In genomic region chr19:47491358-47492136, GRCh38 we compare ENCODE assay signal across 30 cellular contexts. TPM values are rescaled to one million over a fixed set of nuclear protein-coding genes. Genes with fewer than 3 reads are reported as not detected.
DNase-seq lines count a peak whose midpoint lies in the region; ATAC-seq and TF ChIP-seq lines count a peak whose summit lies in the region.
"Had no signal": no experiment of that assay in that cellular context is flagged by ENCODE, and none has a peak within 500 bp of the region (broad histone marks: within the 10 kb centered on the region; RNA-seq: fewer than 3 reads in every experiment).

No MANE protein-coding gene starts in this region.

- no peaks in the 10 kb centered on the region for H3K36me3 ChIP-seq in testis (ENCODE audit: low read depth, missing control alignments)
- H3K36me3 ChIP-seq in trophoblast cell (ENCODE audit: control insufficient read depth in 1 of 2, insufficient read depth in 2 of 2, low read length in 2 of 2): peaks cover 77 to 78% of the 10 kb centered on the region in 2 experiments

- H3K36me3 Mint-ChIP-seq in activated CD4-positive, alpha-beta T cell treated with anti-CD3 and anti-CD28 coated beads, Interleukin-2, amount 10 ng/mL, durations not matched to agents 24 days and 14 days (ENCODE audit: low read depth): peaks cover 34% of the 10 kb centered on the region
- peaks cover 9% of the 10 kb centered on the region for H3K36me3 Mint-ChIP-seq in activated CD4-positive, alpha-beta T cell treated with anti-CD3 and anti-CD28 coated beads for 36 hours (ENCODE audit: low read depth)
- peaks cover 5% of the 10 kb centered on the region for H3K36me3 Mint-ChIP-seq in T-helper 17 cell (ENCODE audit: low read depth)
- peaks cover 27% of the 10 kb centered on the region for H3K36me3 Mint-ChIP-seq in stimulated activated effector memory CD8-positive, alpha-beta T cell treated with anti-CD3 and anti-CD28 coated beads, Interleukin-12 subunit alpha, Interleukin-12 subunit beta, amount 100 ng/mL, for 72 hours

- no peak overlapping the region for H3K18ac ChIP-seq in trophoblast cell (ENCODE audit: low read length)

- POLR2A ChIA-PET in activated CD4-positive, alpha-beta T cell treated with anti-CD3 and anti-CD28 coated beads for 36 hours (lab: Charles Lee): no interaction called here

- no peak overlapping the region for H3K4me3 ChIP-seq in dorsolateral prefrontal cortex
- H3K4me3 ChIP-seq in testis: no peak overlapping the region
- H3K4me3 ChIP-seq in trophoblast cell (ENCODE audit: low read depth, low read length): no peak overlapping the region
- H3K4me3 ChIP-seq: esophagus squamous epithelium, lower lobe of right lung, smooth muscle cell, transverse colon had no signal

- H4K12ac ChIP-seq in trophoblast cell (ENCODE audit: low read depth, low read length): no peak overlapping the region

- peaks cover 4% of the 10 kb centered on the region for H3K4me1 Mint-ChIP-seq in activated CD4-positive, alpha-beta T cell treated with anti-CD3 and anti-CD28 coated beads, Interleukin-2, amount 10 ng/mL, durations not matched to agents 24 days and 14 days
- H3K4me1 Mint-ChIP-seq in activated CD4-positive, alpha-beta T cell treated with anti-CD3 and anti-CD28 coated beads for 36 hours: peaks cover 11% of the 10 kb centered on the region
- H3K4me1 Mint-ChIP-seq in T-helper 17 cell: peaks cover 7% of the 10 kb centered on the region
- H3K4me1 Mint-ChIP-seq in stimulated activated effector memory CD8-positive, alpha-beta T cell treated with anti-CD3 and anti-CD28 coated beads, Interleukin-12 subunit alpha, Interleukin-12 subunit beta, amount 100 ng/mL, for 72 hours: peaks cover 14% of the 10 kb centered on the region

- no peaks in the 10 kb centered on the region for H3K9me3 Mint-ChIP-seq in activated CD4-positive, alpha-beta T cell treated with anti-CD3 and anti-CD28 coated beads, Interleukin-2, amount 10 ng/mL, durations not matched to agents 24 days and 14 days
- no peaks in the 10 kb centered on the region for H3K9me3 Mint-ChIP-seq in activated CD4-positive, alpha-beta T cell treated with anti-CD3 and anti-CD28 coated beads for 36 hours (ENCODE audit: low read depth)
- no peaks in the 10 kb centered on the region for H3K9me3 Mint-ChIP-seq in stimulated activated effector memory CD8-positive, alpha-beta T cell treated with anti-CD3 and anti-CD28 coated beads, Interleukin-12 subunit alpha, Interleukin-12 subunit beta, amount 100 ng/mL, for 72 hours
- H3K9me3 Mint-ChIP-seq: activated naive CD8-positive, alpha-beta T cell treated with anti-CD3 and anti-CD28 coated beads, Interleukin-2, amount 50 U/mL, for 24 hours; activated T-cell treated with anti-CD3 and anti-CD28 coated beads, Interleukin-2, amount 50 U/mL, for 4 hours; naive thymus-derived CD8-positive, alpha-beta T cell; stimulated activated naive CD8-positive, alpha-beta T cell treated with anti-CD3 and anti-CD28 coated beads, Interleukin-15, Interleukin-2, amounts not matched to agents 100 ng/mL and 50 ng/mL, for 24 hours had no signal

- CTCF ChIA-PET in activated CD4-positive, alpha-beta T cell treated with anti-CD3 and anti-CD28 coated beads for 36 hours (lab: Charles Lee): interaction anchor here (0.6 to 1.6 kb wide), 4 partner anchors 54 to 215 kb away, joined by 3 to 6 read pairs (median 4); no protein-coding TSS in a partner anchor

- H3K23ac ChIP-seq in trophoblast cell (ENCODE audit: low read length): no peak overlapping the region

- no peak overlapping the region for H3K4ac ChIP-seq in trophoblast cell (ENCODE audit: low read depth, low read length)

- H4K8ac ChIP-seq in trophoblast cell (ENCODE audit: low read depth, low read length): no peak overlapping the region

- no peak for DNase-seq in activated CD4-positive, alpha-beta T cell treated with anti-CD3 and anti-CD28 coated beads, Interleukin-2, amount 10 ng/mL, durations not matched to agents 24 days and 14 days
- no peak for DNase-seq in activated CD4-positive, alpha-beta T cell treated with anti-CD3 and anti-CD28 coated beads for 36 hours
- DNase-seq in T-helper 17 cell: no peak
- DNase-seq in dorsolateral prefrontal cortex: no peak
- no peak for DNase-seq in stimulated activated effector memory CD8-positive, alpha-beta T cell treated with anti-CD3 and anti-CD28 coated beads, Interleukin-12 subunit alpha, Interleukin-12 subunit beta, amount 100 ng/mL, for 72 hours (ENCODE audit: low spot score in 2 of 2)
- DNase-seq in SIG-M5 (lab: John Stamatoyannopoulos, UW): no peak
- DNase-seq in testis: no peak
- no peak for DNase-seq in trophoblast cell
- DNase-seq: activated CD4-positive, alpha-beta T cell treated with anti-CD3 and anti-CD28 coated beads, Interleukin-2, amount 50 U/mL, for 1 hour; activated naive CD8-positive, alpha-beta T cell treated with anti-CD3 and anti-CD28 coated beads, Interleukin-2, amount 50 U/mL, for 24 hours; activated T-cell treated with anti-CD3 and anti-CD28 coated beads, Interleukin-2, amount 50 U/mL, for 4 hours; COR-L47; esophagus squamous epithelium; foreskin keratinocyte; lower lobe of right lung; midbrain; naive thymus-derived CD8-positive, alpha-beta T cell; NCI-H1436 treated with DMSO at 0.1 percent for 48 hours; NCI-H2081 treated with DMSO at 0.1 percent for 48 hours; NCI-H2227 treated with DMSO at 0.1 percent for 48 hours; NCI-H526 treated with DMSO at 0.1 percent for 48 hours; PC-3; stimulated activated CD4-positive, alpha-beta T cell treated with anti-CD3 and anti-CD28 coated beads, Interleukin-1b, Interleukin-23, amount 100 ng/mL, for 48 hours; transverse colon had no signal

- TF ChIP-seq POLR2A in testis (IDR thresholded peaks at IDR 0.05): no peak

- no peak overlapping the region for H2BK5ac ChIP-seq in trophoblast cell (ENCODE audit: low read depth, low read length, poor library complexity)

- H3K9ac ChIP-seq in trophoblast cell (ENCODE audit: low read length): no peak overlapping the region

- H3K4me1 ChIP-seq in testis: no peaks in the 10 kb centered on the region
- H3K4me1 ChIP-seq in trophoblast cell (ENCODE audit: control insufficient read depth in 1 of 2, insufficient read depth in 2 of 2, low read length in 2 of 2): no peaks in the 10 kb centered on the region
- H3K4me1 ChIP-seq: esophagus squamous epithelium, foreskin keratinocyte, lower lobe of right lung, transverse colon had no signal

- no peak overlapping the region for H4K91ac ChIP-seq in trophoblast cell (ENCODE audit: low read depth, low read length)

- 84 to 86% methylated on average over 20 to 22 of the region's 22 CpGs for WGBS in testis, 2 donors
- no CpG with 5 or more reads among the region's 22 CpGs for WGBS in trophoblast cell (ENCODE audit: extremely low coverage, insufficient coverage, insufficient read length)

- H3K4me3 Mint-ChIP-seq in activated CD4-positive, alpha-beta T cell treated with anti-CD3 and anti-CD28 coated beads, Interleukin-2, amount 10 ng/mL, durations not matched to agents 24 days and 14 days: no peak overlapping the region
- no peak overlapping the region for H3K4me3 Mint-ChIP-seq in activated CD4-positive, alpha-beta T cell treated with anti-CD3 and anti-CD28 coated beads for 36 hours
- H3K4me3 Mint-ChIP-seq in T-helper 17 cell: no peak overlapping the region
- no peak overlapping the region for H3K4me3 Mint-ChIP-seq in stimulated activated effector memory CD8-positive, alpha-beta T cell treated with anti-CD3 and anti-CD28 coated beads, Interleukin-12 subunit alpha, Interleukin-12 subunit beta, amount 100 ng/mL, for 72 hours
- H3K4me3 Mint-ChIP-seq: activated naive CD8-positive, alpha-beta T cell treated with anti-CD3 and anti-CD28 coated beads, Interleukin-2, amount 50 U/mL, for 24 hours; activated T-cell treated with anti-CD3 and anti-CD28 coated beads, Interleukin-2, amount 50 U/mL, for 4 hours; naive thymus-derived CD8-positive, alpha-beta T cell; stimulated activated naive CD8-positive, alpha-beta T cell treated with anti-CD3 and anti-CD28 coated beads, Interleukin-15, Interleukin-2, amounts not matched to agents 100 ng/mL and 50 ng/mL, for 24 hours had no signal

- H3K79me1 ChIP-seq in trophoblast cell (ENCODE audit: low read length): no peaks in the 10 kb centered on the region

- no peak overlapping the region for H2AK5ac ChIP-seq in trophoblast cell (ENCODE audit: low read length)

- TF ChIP-seq CTCF in dorsolateral prefrontal cortex (IDR thresholded peaks at IDR 0.05 in 54 of 56, conservative IDR thresholded peaks at IDR 0.05 in 2 of 56; ENCODE audit: low read depth in 1 of 56, partially characterized antibody in 56 of 56) (no peak), testis (IDR thresholded peaks at IDR 0.05) (no peak)

- H3K4me2 ChIP-seq in trophoblast cell (ENCODE audit: low read length): no peak overlapping the region
- H3K4me2 ChIP-seq: smooth muscle cell had no signal

- intact Hi-C loops in activated CD4-positive, alpha-beta T cell treated with anti-CD3 and anti-CD28 coated beads, Interleukin-2, amount 10 ng/mL, durations not matched to agents 24 days and 14 days (cut with micrococcal nuclease): no loop called here
- intact Hi-C loops in activated CD4-positive, alpha-beta T cell treated with anti-CD3 and anti-CD28 coated beads for 36 hours (cut with DNase I, micrococcal nuclease): no loop called here
- intact Hi-C loops in dorsolateral prefrontal cortex (cut with DNase I): no loop called here
- intact Hi-C loops in testis (cut with DNase I; ENCODE audit: low total_unique reads): no loop called here

- no peak for ATAC-seq in activated CD4-positive, alpha-beta T cell treated with anti-CD3 and anti-CD28 coated beads for 36 hours
- no peak for ATAC-seq in T-helper 17 cell
- no peak for ATAC-seq in stimulated activated effector memory CD8-positive, alpha-beta T cell treated with anti-CD3 and anti-CD28 coated beads, Interleukin-12 subunit alpha, Interleukin-12 subunit beta, amount 100 ng/mL, for 72 hours
- ATAC-seq: activated naive CD8-positive, alpha-beta T cell treated with anti-CD3 and anti-CD28 coated beads, Interleukin-2, amount 50 U/mL, for 24 hours; foreskin keratinocyte; HCT116; PC-3; Right ventricle myocardium inferior had no signal

- H2BK120ac ChIP-seq in trophoblast cell (ENCODE audit: insufficient read depth, low read length, poor library complexity): no peak overlapping the region

- no peak overlapping the region for H2BK12ac ChIP-seq in trophoblast cell (ENCODE audit: low read length)

- no peaks in the 10 kb centered on the region for H3K9me3 ChIP-seq in T-helper 17 cell (ENCODE audit: control insufficient read depth, low read length, poor library complexity, severe bottlenecking)
- H3K9me3 ChIP-seq in testis: no peaks in the 10 kb centered on the region
- no peaks in the 10 kb centered on the region for H3K9me3 ChIP-seq in trophoblast cell (ENCODE audit: insufficient read depth, low read depth, low read length)
- H3K9me3 ChIP-seq: esophagus squamous epithelium, lower lobe of right lung, transverse colon had no signal

- no peaks in the 10 kb centered on the region for H3K79me2 ChIP-seq in trophoblast cell (ENCODE audit: control insufficient read depth, insufficient read depth, low read length, poor library complexity)

- H3K27ac ChIP-seq in dorsolateral prefrontal cortex (peak overlapping the region in 57 of 59 donors; percentile 10 to 96 (median 71)), testis (no peak overlapping the region), trophoblast cell (ENCODE audit: low read depth, low read length) (no peak overlapping the region)
- H3K27ac ChIP-seq: 22Rv1, esophagus squamous epithelium, foreskin keratinocyte, lower lobe of right lung, transverse colon had no signal

- no peak overlapping the region for H2AFZ ChIP-seq in trophoblast cell (ENCODE audit: insufficient read depth, low read length, poor library complexity)

- H3K27me3 ChIP-seq in dorsolateral prefrontal cortex: no peaks in the 10 kb centered on the region
- H3K27me3 ChIP-seq in testis: no peaks in the 10 kb centered on the region
- H3K27me3 ChIP-seq in trophoblast cell (ENCODE audit: insufficient read depth, low read length): no peaks in the 10 kb centered on the region
- H3K27me3 ChIP-seq: esophagus squamous epithelium, foreskin keratinocyte, transverse colon had no signal

- H3K27ac Mint-ChIP-seq in activated CD4-positive, alpha-beta T cell treated with anti-CD3 and anti-CD28 coated beads, Interleukin-2, amount 10 ng/mL, durations not matched to agents 24 days and 14 days: peak overlapping the region; percentile 53
- H3K27ac Mint-ChIP-seq in activated CD4-positive, alpha-beta T cell treated with anti-CD3 and anti-CD28 coated beads for 36 hours: no peak overlapping the region
- H3K27ac Mint-ChIP-seq in T-helper 17 cell: peak overlapping the region; percentile 37
- H3K27ac Mint-ChIP-seq in stimulated activated effector memory CD8-positive, alpha-beta T cell treated with anti-CD3 and anti-CD28 coated beads, Interleukin-12 subunit alpha, Interleukin-12 subunit beta, amount 100 ng/mL, for 72 hours: peak overlapping the region; percentile 37
- H3K27ac Mint-ChIP-seq: activated naive CD8-positive, alpha-beta T cell treated with anti-CD3 and anti-CD28 coated beads, Interleukin-2, amount 50 U/mL, for 24 hours; stimulated activated naive CD8-positive, alpha-beta T cell treated with anti-CD3 and anti-CD28 coated beads, Interleukin-15, Interleukin-2, amounts not matched to agents 100 ng/mL and 50 ng/mL, for 24 hours had no signal

- no peaks in the 10 kb centered on the region for H3K27me3 Mint-ChIP-seq in activated CD4-positive, alpha-beta T cell treated with anti-CD3 and anti-CD28 coated beads, Interleukin-2, amount 10 ng/mL, durations not matched to agents 24 days and 14 days
- H3K27me3 Mint-ChIP-seq in activated CD4-positive, alpha-beta T cell treated with anti-CD3 and anti-CD28 coated beads for 36 hours: no peaks in the 10 kb centered on the region
- no peaks in the 10 kb centered on the region for H3K27me3 Mint-ChIP-seq in T-helper 17 cell
- H3K27me3 Mint-ChIP-seq: activated naive CD8-positive, alpha-beta T cell treated with anti-CD3 and anti-CD28 coated beads, Interleukin-2, amount 50 U/mL, for 24 hours; naive thymus-derived CD8-positive, alpha-beta T cell; stimulated activated naive CD8-positive, alpha-beta T cell treated with anti-CD3 and anti-CD28 coated beads, Interleukin-15, Interleukin-2, amounts not matched to agents 100 ng/mL and 50 ng/mL, for 24 hours had no signal

- H3K14ac ChIP-seq in trophoblast cell (ENCODE audit: low read length): no peak overlapping the region

RNA-seq across cellular contexts. Expression of gene KPTN, which starts 7.5 kb away (rescaled TPM):
- total RNA-seq in activated CD4-positive, alpha-beta T cell treated with anti-CD3 and anti-CD28 coated beads, Interleukin-2, amount 10 ng/mL, durations not matched to agents 24 days and 14 days: 10.1 and 12.2 TPM in 2 replicates
- 10 to 100 TPM in 1 of 2 experiments, 1 to 10 TPM in 1; 9.7 to 10.5 TPM for total RNA-seq in activated CD4-positive, alpha-beta T cell treated with anti-CD3 and anti-CD28 coated beads for 36 hours
- total RNA-seq in T-helper 17 cell (1 to 10 TPM; 3.5 to 6.3 TPM), dorsolateral prefrontal cortex (10 to 100 TPM in 119 of 120 experiments, 1 to 10 TPM in 1; 9.5 to 40.3 (median 18.4) TPM), testis (10 to 100 TPM; 12.9 to 30.0 TPM)
- 13.5 TPM for polyA plus RNA-seq in testis (ENCODE audit: insufficient read depth, low read depth, low replicate concordance)
- polyA plus RNA-seq in trophoblast cell (2013): 11.2 TPM in 2 replicates

RNA-seq across cellular contexts. Expression of gene SLC8A2, which starts 19.9 kb away (rescaled TPM):
- total RNA-seq in activated CD4-positive, alpha-beta T cell treated with anti-CD3 and anti-CD28 coated beads, Interleukin-2, amount 10 ng/mL, durations not matched to agents 24 days and 14 days: 0.05 TPM in 1 of 2 replicates, not detected in the other
- under 1 TPM; 0.11 to 0.23 TPM for total RNA-seq in activated CD4-positive, alpha-beta T cell treated with anti-CD3 and anti-CD28 coated beads for 36 hours
- total RNA-seq in T-helper 17 cell: not detected
- total RNA-seq in dorsolateral prefrontal cortex: 100 to 1,000 TPM in 69 of 120 experiments, 10 to 100 TPM in 51; 22.2 to 179 (median 105) TPM
- total RNA-seq in testis: 10 to 100 TPM in 1 of 2 donors, 1 to 10 TPM in 1; 5.0 to 12.9 TPM
- polyA plus RNA-seq in testis (ENCODE audit: insufficient read depth, low read depth, low replicate concordance): 4.2 TPM
- 0.29 and 0.47 TPM in 2 replicates for polyA plus RNA-seq in trophoblast cell (2013)
- total RNA-seq: dermis microvascular lymphatic vessel endothelial cell had no signal

RNA-seq across cellular contexts. Expression of gene NAPA, which starts 23.3 kb away (rescaled TPM):
- total RNA-seq in activated CD4-positive, alpha-beta T cell treated with anti-CD3 and anti-CD28 coated beads, Interleukin-2, amount 10 ng/mL, durations not matched to agents 24 days and 14 days: 61.9 and 66.5 TPM in 2 replicates
- total RNA-seq in activated CD4-positive, alpha-beta T cell treated with anti-CD3 and anti-CD28 coated beads for 36 hours: 10 to 100 TPM; 54.2 to 68.8 TPM
- total RNA-seq in T-helper 17 cell (100 to 1,000 TPM; 124 to 133 TPM), dorsolateral prefrontal cortex (100 to 1,000 TPM; 102 to 294 (median 206) TPM), testis (100 to 1,000 TPM; 227 to 257 TPM)
- 194 TPM for polyA plus RNA-seq in testis (ENCODE audit: insufficient read depth, low read depth, low replicate concordance)
- polyA plus RNA-seq in trophoblast cell (2013): 86.0 and 93.0 TPM in 2 replicates

Comparison
In these comparisons a context has a peak if more than half of its experiments do, and no peak if none do; other contexts are left out.
1. H3K27ac ChIP-seq: peak in dorsolateral prefrontal cortex (57 of 59); none in testis (0 of 2) and trophoblast cell (single experiment).